Comparison of ENCODE assay signal across 26 cellular contexts in the genomic region with DNA sequence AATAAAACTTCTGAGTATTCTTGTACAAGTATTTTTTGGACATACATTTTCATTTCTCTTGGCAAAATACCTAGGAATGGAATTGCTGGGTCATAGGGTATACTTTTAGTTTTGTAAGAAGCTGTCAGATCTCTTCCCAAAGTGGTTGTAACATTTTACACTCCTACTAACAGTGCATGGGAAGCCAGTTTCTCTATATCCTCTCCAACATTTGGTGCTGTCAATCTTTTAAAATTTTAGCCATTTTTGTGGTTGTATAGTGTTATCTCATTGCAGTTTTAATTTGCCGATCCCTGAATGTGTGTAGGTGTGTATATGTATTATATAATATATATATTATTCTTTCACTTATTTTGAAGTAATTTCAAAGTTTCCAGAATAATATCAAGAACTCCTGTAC.
"Had no signal": no experiment of that assay in that cellular context is flagged by ENCODE, and none has a peak within 500 bp of the region (broad histone marks: within the 10 kb centered on the region; RNA-seq: fewer than 3 reads in every experiment).

No MANE protein-coding gene starts in this region.

- DNase-seq: colonic mucosa; cortex of kidney; dermis blood vessel endothelial cell; dorsolateral prefrontal cortex; effector CD4-positive, alpha-beta T cell; effector CD8-positive, alpha-beta T cell; effector memory CD4-positive, alpha-beta T cell; effector memory CD8-positive, alpha-beta T cell; endodermal cell; erythroblast; esophagus squamous epithelium; foreskin keratinocyte; gastrocnemius medialis; glutamatergic neuron; head of caudate nucleus; heart left ventricle had no signal

- H3K4me3 Mint-ChIP-seq: dendritic cell treated with granulocyte-macrophage colony-stimulating factor and Interleukin-4, amounts not matched to agents 40 ng/mL and 50 ng/mL, for 4 days; effector memory CD8-positive, alpha-beta T cell; endodermal cell had no signal

- H3K27ac ChIP-seq: colonic mucosa, coronary artery, dorsolateral prefrontal cortex, epithelial cell of prostate, esophagus muscularis mucosa, esophagus squamous epithelium, foreskin keratinocyte, gastrocnemius medialis, gastroesophageal sphincter, heart left ventricle had no signal

- H3K27ac Mint-ChIP-seq: dendritic cell treated with granulocyte-macrophage colony-stimulating factor and Interleukin-4, amounts not matched to agents 40 ng/mL and 50 ng/mL, for 4 days; effector memory CD8-positive, alpha-beta T cell; endodermal cell had no signal

- H3K27me3 ChIP-seq: colonic mucosa, dorsolateral prefrontal cortex, gastrocnemius medialis, gastroesophageal sphincter, heart left ventricle had no signal

- H3K27me3 Mint-ChIP-seq: dendritic cell treated with granulocyte-macrophage colony-stimulating factor and Interleukin-4, amounts not matched to agents 40 ng/mL and 50 ng/mL, for 4 days had no signal

- H3K9me3 ChIP-seq: colonic mucosa, esophagus muscularis mucosa, esophagus squamous epithelium, gastrocnemius medialis, gastroesophageal sphincter, heart left ventricle had no signal

- FAIRE-seq: colon, endometrium, endothelial cell of umbilical vein, frontal cortex had no signal

- H3K4me3 ChIP-seq: colonic mucosa, coronary artery, dorsolateral prefrontal cortex, esophagus muscularis mucosa, esophagus squamous epithelium, gastrocnemius medialis, gastroesophageal sphincter, heart left ventricle had no signal

- H3K9me3 Mint-ChIP-seq: dendritic cell treated with granulocyte-macrophage colony-stimulating factor and Interleukin-4, amounts not matched to agents 40 ng/mL and 50 ng/mL, for 4 days; effector memory CD8-positive, alpha-beta T cell; endodermal cell had no signal

- H3K4me1 ChIP-seq: colonic mucosa, esophagus muscularis mucosa, esophagus squamous epithelium, foreskin keratinocyte, gastrocnemius medialis, gastroesophageal sphincter had no signal

- H3K36me3 ChIP-seq: colonic mucosa, esophagus muscularis mucosa, esophagus squamous epithelium, gastrocnemius medialis, gastroesophageal sphincter, heart left ventricle had no signal

- ATAC-seq: effector memory CD8-positive, alpha-beta T cell; esophagus mucosa; foreskin keratinocyte; gastrocnemius medialis; gastroesophageal sphincter; heart left ventricle had no signal
